ENCODE assay signal across 16 cellular contexts in the genomic region with DNA sequence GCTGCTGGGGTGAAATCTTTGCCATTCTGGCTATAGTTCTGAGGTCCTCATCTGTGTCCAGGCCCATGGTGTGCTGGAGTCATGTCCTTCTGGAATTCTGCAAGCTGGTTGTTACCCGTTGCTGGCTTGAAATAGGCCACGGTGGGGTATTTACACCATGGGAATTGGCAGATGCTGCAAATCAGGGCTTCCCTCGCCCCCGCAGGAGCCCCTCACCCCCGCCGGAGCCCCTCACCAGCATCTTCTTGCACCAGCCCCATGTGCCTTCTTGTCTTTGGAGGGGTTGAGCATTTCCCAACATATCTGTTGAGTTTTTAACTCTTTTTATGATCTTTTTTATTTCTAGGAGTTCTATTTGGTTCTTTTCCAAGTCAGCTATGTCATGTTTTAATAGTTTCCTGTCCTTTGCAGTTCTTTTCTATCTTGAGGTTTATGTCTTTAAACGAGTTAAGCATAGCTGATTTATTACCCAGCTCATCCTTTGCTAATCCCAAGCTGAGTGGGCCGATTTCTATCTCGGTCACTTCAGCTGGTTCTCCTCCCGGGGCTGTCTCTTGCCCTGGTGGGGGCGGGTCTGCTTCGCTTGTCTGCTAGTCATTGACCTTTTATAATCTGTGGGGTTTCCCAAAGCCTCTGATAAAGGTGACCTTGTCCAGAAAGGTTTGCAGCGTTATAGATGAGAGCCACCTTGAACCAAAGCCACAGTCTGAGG. TPM values are rescaled to one million over a fixed set of nuclear protein-coding genes. Genes with fewer than 3 reads are reported as not detected.
"Had no signal": no experiment of that assay in that cellular context is flagged by ENCODE, and none has a peak within 500 bp of the region (broad histone marks: within the 10 kb centered on the region; RNA-seq: fewer than 3 reads in every experiment).

No MANE protein-coding gene starts in this region.

- H3K4me1 Mint-ChIP-seq: activated CD4-positive, alpha-beta T cell treated with anti-CD3 and anti-CD28 coated beads, Interleukin-2, amount 10 ng/mL, durations not matched to agents 7 days and 5 days; activated T-helper 17 cell treated with anti-CD3 and anti-CD28 coated beads, Interleukin-2, amount 50 U/mL, for 72 hours had no signal

- ATAC-seq: activated T-helper 17 cell treated with anti-CD3 and anti-CD28 coated beads, Interleukin-2, amount 50 U/mL, for 72 hours; esophagus mucosa; natural killer cell treated with Interleukin-12 subunit alpha and Interleukin-12 subunit beta and Interleukin-15 and Interleukin-18, amount 100 ng/mL, for 72 hours; right cardiac atrium had no signal

- H3K27me3 Mint-ChIP-seq: activated CD4-positive, alpha-beta T cell treated with anti-CD3 and anti-CD28 coated beads, Interleukin-2, amount 10 ng/mL, durations not matched to agents 7 days and 5 days had no signal

- H3K9me3 ChIP-seq: thyroid gland had no signal

- H3K27me3 ChIP-seq: thyroid gland had no signal

- H3K27ac Mint-ChIP-seq: activated CD4-positive, alpha-beta T cell treated with anti-CD3 and anti-CD28 coated beads, Interleukin-2, amount 10 ng/mL, durations not matched to agents 7 days and 5 days; activated T-helper 17 cell treated with anti-CD3 and anti-CD28 coated beads, Interleukin-2, amount 50 U/mL, for 72 hours; natural killer cell treated with Interleukin-12 subunit alpha and Interleukin-12 subunit beta and Interleukin-15 and Interleukin-18, amount 100 ng/mL, for 72 hours; progenitor cell of endocrine pancreas had no signal

- H3K36me3 Mint-ChIP-seq: natural killer cell treated with Interleukin-12 subunit alpha and Interleukin-12 subunit beta and Interleukin-15 and Interleukin-18, amount 100 ng/mL, for 72 hours had no signal

- H3K27ac ChIP-seq: spleen, thyroid gland had no signal

- FAIRE-seq: TTC549 had no signal

- H3K4me3 ChIP-seq: spleen, thyroid gland had no signal

- H3K4me3 Mint-ChIP-seq: activated CD4-positive, alpha-beta T cell treated with anti-CD3 and anti-CD28 coated beads, Interleukin-2, amount 10 ng/mL, durations not matched to agents 7 days and 5 days; activated T-helper 17 cell treated with anti-CD3 and anti-CD28 coated beads, Interleukin-2, amount 50 U/mL, for 72 hours; natural killer cell treated with Interleukin-12 subunit alpha and Interleukin-12 subunit beta and Interleukin-15 and Interleukin-18, amount 100 ng/mL, for 72 hours had no signal

- DNase-seq: activated CD4-positive, alpha-beta T cell treated with anti-CD3 and anti-CD28 coated beads, Interleukin-2, amount 10 ng/mL, durations not matched to agents 7 days and 5 days; activated CD4-positive, CD25-positive, alpha-beta regulatory T cell; activated naive CD4-positive, alpha-beta T cell treated with Interleukin-2 at 50 U/mL for 16 hours; activated T-cell treated with anti-CD3 and anti-CD28 coated beads for 4 hours; hypothalamus; kidney glomerular epithelial cell; spleen; SW 1271; thyroid gland had no signal

- H3K36me3 ChIP-seq: spleen, thyroid gland had no signal

- H3K9me3 Mint-ChIP-seq: activated CD4-positive, alpha-beta T cell treated with anti-CD3 and anti-CD28 coated beads, Interleukin-2, amount 10 ng/mL, durations not matched to agents 7 days and 5 days; activated T-helper 17 cell treated with anti-CD3 and anti-CD28 coated beads, Interleukin-2, amount 50 U/mL, for 72 hours; natural killer cell treated with Interleukin-12 subunit alpha and Interleukin-12 subunit beta and Interleukin-15 and Interleukin-18, amount 100 ng/mL, for 72 hours had no signal

RNA-seq across cellular contexts. Expression of gene ANO1, which starts 17.6 kb away (rescaled TPM):
- total RNA-seq: activated CD4-positive, alpha-beta T cell treated with anti-CD3 and anti-CD28 coated beads, Interleukin-2, amount 10 ng/mL, durations not matched to agents 7 days and 5 days; natural killer cell treated with Interleukin-12 subunit alpha and Interleukin-12 subunit beta and Interleukin-15 and Interleukin-18, amount 100 ng/mL, for 72 hours; T-helper 2 cell treated with Interferon-gamma antibody and Interleukin-4, amounts not matched to agents 100 ng/mL and 5 ng/mL, for 36 hours had no signal
